ENCODE assay signal across 2 cellular contexts in genomic region chr4:147371661-147372060, GRCh38.
TF ChIP-seq lines count a peak whose summit lies in the region.

No MANE protein-coding gene starts in this region.

TF ChIP-seq in SK-N-SH, 30 proteins besides CTCF, POLR2A, EP300 and RAD21 (continued from another document):
- TF ChIP-seq REST (IDR thresholded peaks at IDR 0.05; ENCODE audit: low read depth, low read length) (no peak), SIN3A (IDR thresholded peaks at IDR 0.05; ENCODE audit: borderline replicate concordance, low read depth, low read length) (no peak), MAX (IDR thresholded peaks at IDR 0.05; ENCODE audit: low read depth) (no peak), USF2 (IDR thresholded peaks at IDR 0.05; ENCODE audit: borderline replicate concordance, low read depth, low read length) (no peak), GATA2 (CRISPR knock-in tag; IDR thresholded peaks at IDR 0.05) (no peak), TAF1 (IDR thresholded peaks at IDR 0.05; ENCODE audit: borderline replicate concordance, low read depth, low read length) (no peak), MXI1 (IDR thresholded peaks at IDR 0.05; ENCODE audit: low read depth, low read length) (no peak), FOXM1 (IDR thresholded peaks at IDR 0.05; ENCODE audit: low read depth) (no peak), FOSL2 (IDR thresholded peaks at IDR 0.05; ENCODE audit: borderline replicate concordance, low read depth) (peak; percentile 57; the same call in 1 of the 2 replicates), RXRA (IDR thresholded peaks at IDR 0.05; ENCODE audit: borderline replicate concordance, low read depth) (no peak), EZH2phosphoT487 (IDR thresholded peaks at IDR 0.05; ENCODE audit: borderline replicate concordance, low read depth) (no peak), ZBTB33 (IDR thresholded peaks at IDR 0.05; ENCODE audit: borderline replicate concordance, low read depth) (no peak), FOXJ3 (CRISPR knock-in tag; IDR thresholded peaks at IDR 0.05) (no peak), NFIC (IDR thresholded peaks at IDR 0.05; ENCODE audit: borderline replicate concordance) (peak; percentile 76), PBX3 (IDR thresholded peaks at IDR 0.05) (0 out of 2 replicates have a peak, but pooled peaks have one; percentile 31), MEF2A (IDR thresholded peaks at IDR 0.05; ENCODE audit: borderline replicate concordance, low read depth) (no peak), NRF1 (IDR thresholded peaks at IDR 0.05; ENCODE audit: low read depth, low read length) (no peak), SMC3 (IDR thresholded peaks at IDR 0.05; ENCODE audit: low read depth, low read length) (no peak), POLR2AphosphoS5 (IDR thresholded peaks at IDR 0.05; ENCODE audit: low read depth, low read length) (no peak), RCOR1 (IDR thresholded peaks at IDR 0.05; ENCODE audit: low read length) (no peak)
TF ChIP-seq in SK-N-SH: peak in this region for 5.

TF ChIP-seq in SK-N-SH treated with all-trans-retinoic acid at 6 μM for 48 hours, 23 proteins besides CTCF, POLR2A, EP300 and RAD21 (continued from another document):
- TF ChIP-seq PATZ1 (CRISPR knock-in tag; IDR thresholded peaks at IDR 0.05; ENCODE audit: borderline replicate concordance) (no peak), GLIS3 (CRISPR knock-in tag; IDR thresholded peaks at IDR 0.05) (no peak), ARNTL (CRISPR knock-in tag; IDR thresholded peaks at IDR 0.05; ENCODE audit: borderline replicate concordance, low read depth) (no peak), TCF4 (CRISPR knock-in tag; IDR thresholded peaks at IDR 0.05; ENCODE audit: borderline replicate concordance) (no peak), ZNF565 (CRISPR knock-in tag; conservative IDR thresholded peaks at IDR 0.05; ENCODE audit: low read depth) (no peak)
